In genomic region chr22:44539467-44540063, GRCh38 we compare ENCODE assay signal across 20 cellular contexts. TPM values are rescaled to one million over a fixed set of nuclear protein-coding genes. Genes with fewer than 3 reads are reported as not detected.
DNase-seq lines count a peak whose midpoint lies in the region; ATAC-seq, FAIRE-seq and TF ChIP-seq lines count a peak whose summit lies in the region.
"Had no signal": no experiment of that assay in that cellular context is flagged by ENCODE, and none has a peak within 500 bp of the region (broad histone marks: within the 10 kb centered on the region; RNA-seq: fewer than 3 reads in every experiment).

No MANE protein-coding gene starts in this region.

- DNase-seq in cardiac septum (ENCODE audit: low spot score) (peak; percentile 1), Right ventricle myocardium inferior (ENCODE audit: missing footprints) (no peak), mesenteric fat pad (ENCODE audit: low spot score) (peak; percentile 5), urothelium cell line (ENCODE audit: low spot score) (no peak), T-helper 17 cell (no peak), smooth muscle cell (lab: John Stamatoyannopoulos, UW; ENCODE audit: unreplicated experiment) (no peak)
- DNase-seq in stimulated activated CD8-positive, alpha-beta memory T cell treated with anti-CD3 and anti-CD28 coated beads, Interleukin-4, amount 100 ng/mL, for 48 hours, result no peak
- DNase-seq: 8988T; CD4-positive, alpha-beta memory T cell; DMS79; GDM1; HCEC 1CT; HFFc6 had no signal

- H4K20me1 ChIP-seq in smooth muscle cell (ENCODE audit: low read depth), result no peaks in the 10 kb centered on the region
- H4K20me1 ChIP-seq: BLaER1 had no signal

- H3K36me3 ChIP-seq in smooth muscle cell (ENCODE audit: low read depth), result no peaks in the 10 kb centered on the region
- H3K36me3 ChIP-seq: BLaER1 had no signal

- peak; percentile 95 for FAIRE-seq in urothelium cell line (lab: Jason Lieb, UNC)
- FAIRE-seq: GM12892, GM18507, H54, HepG2 had no signal

- H3K27ac ChIP-seq in smooth muscle cell (ENCODE audit: low read depth), result no peak overlapping the region
- H3K27ac ChIP-seq: BLaER1 had no signal

- ATAC-seq in Right ventricle myocardium inferior (no peak), T-helper 17 cell (no peak)
- ATAC-seq: GM23338, HepG2 had no signal

- no peak overlapping the region for H3K4me3 Mint-ChIP-seq in T-helper 17 cell
- H3K4me3 Mint-ChIP-seq: CD4-positive, alpha-beta memory T cell; GM23338; HFFc6 had no signal

- no peaks in the 10 kb centered on the region for H3K4me1 ChIP-seq in smooth muscle cell (ENCODE audit: low read depth)

- H3K4me3 ChIP-seq in smooth muscle cell, result no peak overlapping the region
- H3K4me3 ChIP-seq: BLaER1, GM23338 had no signal

- 50% methylated on average over 2 of the region's 4 CpGs for WGBS in smooth muscle cell (ENCODE audit: low lambda C conversion rate)

- no peaks in the 10 kb centered on the region for H3F3A ChIP-seq in smooth muscle cell (ENCODE audit: low read depth)

- H3K4me1 Mint-ChIP-seq in T-helper 17 cell, result peaks cover 3% of the 10 kb centered on the region

- peaks cover 32% of the 10 kb centered on the region for H3K27me3 Mint-ChIP-seq in T-helper 17 cell

- H2AFZ ChIP-seq in smooth muscle cell (ENCODE audit: low read depth), result no peak overlapping the region
- H2AFZ ChIP-seq: GM23338 had no signal

- intact Hi-C loops in cardiac septum (cut with DNase I) (no loop called here), Right ventricle myocardium inferior (cut with DNase I) (no loop called here)

- peaks cover 8% of the 10 kb centered on the region for H3K27me3 ChIP-seq in smooth muscle cell (ENCODE audit: low read depth)
- H3K27me3 ChIP-seq: BLaER1 had no signal

- no peaks in the 10 kb centered on the region for H3K36me3 Mint-ChIP-seq in T-helper 17 cell (ENCODE audit: low read depth)
- H3K36me3 Mint-ChIP-seq: CD14-positive monocyte; CD4-positive, alpha-beta memory T cell had no signal

- H3K4me2 ChIP-seq in smooth muscle cell, result no peak overlapping the region
- H3K4me2 ChIP-seq: BLaER1, GM23338 had no signal

- no peak for TF ChIP-seq CTCF in smooth muscle cell (IDR thresholded peaks at IDR 0.05; ENCODE audit: borderline replicate concordance, insufficient read depth, poor library complexity, severe bottlenecking)

- H3K27ac Mint-ChIP-seq in T-helper 17 cell, result no peak overlapping the region
- H3K27ac Mint-ChIP-seq: GM23338, HFFc6 had no signal

- H3K9me3 ChIP-seq in T-helper 17 cell (ENCODE audit: control insufficient read depth, low read length, poor library complexity, severe bottlenecking), result no peaks in the 10 kb centered on the region
- H3K9me3 ChIP-seq in smooth muscle cell (replicated peaks; ENCODE audit: low read depth), result no peaks in the 10 kb centered on the region
- H3K9me3 ChIP-seq: BLaER1 had no signal

- H3K79me2 ChIP-seq in smooth muscle cell (ENCODE audit: low read depth), result no peaks in the 10 kb centered on the region

- H3K9ac ChIP-seq in smooth muscle cell (ENCODE audit: low read depth), result no peak overlapping the region
- H3K9ac ChIP-seq: BLaER1 had no signal

RNA-seq across cellular contexts. Expression of gene RTL6, which starts 41.5 kb away (rescaled TPM):
- 25.6 TPM for total RNA-seq in cardiac septum
- total RNA-seq in Right ventricle myocardium inferior, result 26.2 TPM
- 29.6 TPM for total RNA-seq in mesenteric fat pad
- total RNA-seq in T-helper 17 cell, result 10 to 100 TPM; 11.0 to 13.3 TPM
- total RNA-seq in smooth muscle cell, result 15.1 and 20.7 TPM in 2 replicates
- 12.6 and 14.9 TPM in 2 replicates for polyA plus RNA-seq in smooth muscle cell
- total RNA-seq: HepG2 had no signal
- polyA plus RNA-seq: HepG2 had no signal

Comparison
In these comparisons a context has a peak if more than half of its experiments do, and no peak if none do; other contexts are left out.
1. DNase-seq: peak in cardiac septum (single experiment) and mesenteric fat pad (single experiment); none in Right ventricle myocardium inferior (single experiment), urothelium cell line (single experiment), stimulated activated CD8-positive, alpha-beta memory T cell treated with anti-CD3 and anti-CD28 coated beads, Interleukin-4, amount 100 ng/mL, for 48 hours (single experiment), T-helper 17 cell (0 of 3) and smooth muscle cell (single experiment).